Comparison of ENCODE assay signal across 1 cellular context in the genomic region with DNA sequence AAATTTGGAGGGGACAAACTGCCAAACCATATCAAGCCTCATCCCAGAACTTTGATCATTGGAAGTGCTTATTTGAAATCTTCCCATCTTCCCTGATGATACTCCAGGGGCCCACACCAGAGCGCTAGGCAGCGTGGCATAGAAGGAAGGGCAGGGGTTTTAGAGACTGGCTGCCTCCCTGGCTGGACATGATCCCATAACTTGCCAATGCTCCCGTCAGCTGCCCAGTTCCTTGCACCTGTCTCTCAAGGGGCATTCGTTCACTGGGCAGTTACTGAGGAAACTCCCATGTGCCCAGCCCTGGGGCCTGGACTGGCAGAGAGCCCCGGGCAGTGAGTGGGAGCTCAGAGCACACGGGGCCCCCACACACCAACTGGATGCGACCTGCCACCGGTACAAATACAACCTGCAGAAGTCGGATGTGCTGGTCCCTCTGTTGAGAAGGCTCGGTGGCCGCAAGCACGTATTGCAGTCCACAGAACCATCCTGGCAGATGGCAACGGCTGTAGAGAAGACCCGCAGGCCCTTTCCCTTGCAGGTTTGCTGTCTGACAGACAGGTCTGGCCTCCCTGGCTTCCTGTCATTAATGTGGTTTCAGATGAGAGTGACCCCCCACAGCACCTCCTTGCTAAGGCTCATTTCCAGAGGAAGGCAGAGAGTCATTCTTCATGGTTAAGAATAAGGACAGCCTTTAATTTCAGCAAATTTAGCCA.
TF ChIP-seq lines count a peak whose summit lies in the region.

No MANE protein-coding gene starts in this region.

TF ChIP-seq in SK-N-SH, 30 proteins besides CTCF, POLR2A, EP300 and RAD21:
- TF ChIP-seq CHD2 (IDR thresholded peaks at IDR 0.05; ENCODE audit: low read length, partially characterized antibody) (no peak), YY1 (IDR thresholded peaks at IDR 0.05; ENCODE audit: low read depth) (no peak), POLR2AphosphoS5 (IDR thresholded peaks at IDR 0.05; ENCODE audit: low read depth, low read length) (no peak), GABPA (IDR thresholded peaks at IDR 0.05; ENCODE audit: low read depth) (no peak), USF1 (IDR thresholded peaks at IDR 0.05; ENCODE audit: borderline replicate concordance, low read depth) (no peak), RXRA (IDR thresholded peaks at IDR 0.05; ENCODE audit: borderline replicate concordance, low read depth) (no peak), JUND (IDR thresholded peaks at IDR 0.05) (no peak), SIN3A (IDR thresholded peaks at IDR 0.05; ENCODE audit: borderline replicate concordance, low read depth, low read length) (no peak), GATA2 (CRISPR knock-in tag; IDR thresholded peaks at IDR 0.05) (no peak), TAF1 (IDR thresholded peaks at IDR 0.05; ENCODE audit: borderline replicate concordance, low read depth, low read length) (no peak), MXI1 (IDR thresholded peaks at IDR 0.05; ENCODE audit: low read depth, low read length) (no peak), ZBTB33 (IDR thresholded peaks at IDR 0.05; ENCODE audit: borderline replicate concordance, low read depth) (no peak), RFX5 (IDR thresholded peaks at IDR 0.05; ENCODE audit: low read length) (no peak), ELF1 (IDR thresholded peaks at IDR 0.05) (no peak), REST (IDR thresholded peaks at IDR 0.05; ENCODE audit: low read depth, low read length) (no peak)
- TF ChIP-seq, protein P1, sequence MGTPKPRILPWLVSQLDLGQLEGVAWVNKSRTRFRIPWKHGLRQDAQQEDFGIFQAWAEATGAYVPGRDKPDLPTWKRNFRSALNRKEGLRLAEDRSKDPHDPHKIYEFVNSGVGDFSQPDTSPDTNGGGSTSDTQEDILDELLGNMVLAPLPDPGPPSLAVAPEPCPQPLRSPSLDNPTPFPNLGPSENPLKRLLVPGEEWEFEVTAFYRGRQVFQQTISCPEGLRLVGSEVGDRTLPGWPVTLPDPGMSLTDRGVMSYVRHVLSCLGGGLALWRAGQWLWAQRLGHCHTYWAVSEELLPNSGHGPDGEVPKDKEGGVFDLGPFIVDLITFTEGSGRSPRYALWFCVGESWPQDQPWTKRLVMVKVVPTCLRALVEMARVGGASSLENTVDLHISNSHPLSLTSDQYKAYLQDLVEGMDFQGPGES (IDR thresholded peaks at IDR 0.05; ENCODE audit: low read depth, low read length), result no peak
- TF ChIP-seq, protein P2, sequence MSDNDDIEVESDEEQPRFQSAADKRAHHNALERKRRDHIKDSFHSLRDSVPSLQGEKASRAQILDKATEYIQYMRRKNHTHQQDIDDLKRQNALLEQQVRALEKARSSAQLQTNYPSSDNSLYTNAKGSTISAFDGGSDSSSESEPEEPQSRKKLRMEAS (IDR thresholded peaks at IDR 0.05; ENCODE audit: low read depth), result no peak
- TF ChIP-seq, protein P3, sequence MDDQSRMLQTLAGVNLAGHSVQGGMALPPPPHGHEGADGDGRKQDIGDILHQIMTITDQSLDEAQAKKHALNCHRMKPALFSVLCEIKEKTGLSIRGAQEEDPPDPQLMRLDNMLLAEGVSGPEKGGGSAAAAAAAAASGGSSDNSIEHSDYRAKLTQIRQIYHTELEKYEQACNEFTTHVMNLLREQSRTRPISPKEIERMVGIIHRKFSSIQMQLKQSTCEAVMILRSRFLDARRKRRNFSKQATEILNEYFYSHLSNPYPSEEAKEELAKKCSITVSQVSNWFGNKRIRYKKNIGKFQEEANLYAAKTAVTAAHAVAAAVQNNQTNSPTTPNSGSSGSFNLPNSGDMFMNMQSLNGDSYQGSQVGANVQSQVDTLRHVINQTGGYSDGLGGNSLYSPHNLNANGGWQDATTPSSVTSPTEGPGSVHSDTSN (IDR thresholded peaks at IDR 0.05), result no peak
